In the genomic region with DNA sequence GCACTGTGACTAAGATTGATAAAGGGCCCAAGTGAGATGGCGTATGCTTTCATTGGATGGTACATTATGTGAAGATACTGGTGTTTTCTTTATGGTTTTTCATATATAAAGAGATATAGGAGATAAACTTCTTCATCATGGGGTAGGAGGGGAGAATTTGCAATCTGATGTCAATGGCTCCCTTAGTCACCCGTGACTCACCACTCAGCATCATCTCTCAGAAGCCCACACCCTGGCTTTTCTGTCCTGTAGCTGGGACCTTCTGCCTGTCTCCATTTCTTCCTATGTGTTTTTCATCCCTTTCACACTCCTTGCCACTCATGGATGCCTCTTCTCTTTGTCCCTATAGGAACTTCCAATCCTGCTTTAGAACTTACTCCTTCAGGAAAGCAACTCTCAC, we compare ENCODE assay signal across 1 cellular context.
TF ChIP-seq lines count a peak whose summit lies in the region.

No MANE protein-coding gene starts in this region.

TF ChIP-seq in SK-N-SH, 30 proteins besides CTCF, POLR2A, EP300 and RAD21 (continued from another document):
- TF ChIP-seq, protein P1, sequence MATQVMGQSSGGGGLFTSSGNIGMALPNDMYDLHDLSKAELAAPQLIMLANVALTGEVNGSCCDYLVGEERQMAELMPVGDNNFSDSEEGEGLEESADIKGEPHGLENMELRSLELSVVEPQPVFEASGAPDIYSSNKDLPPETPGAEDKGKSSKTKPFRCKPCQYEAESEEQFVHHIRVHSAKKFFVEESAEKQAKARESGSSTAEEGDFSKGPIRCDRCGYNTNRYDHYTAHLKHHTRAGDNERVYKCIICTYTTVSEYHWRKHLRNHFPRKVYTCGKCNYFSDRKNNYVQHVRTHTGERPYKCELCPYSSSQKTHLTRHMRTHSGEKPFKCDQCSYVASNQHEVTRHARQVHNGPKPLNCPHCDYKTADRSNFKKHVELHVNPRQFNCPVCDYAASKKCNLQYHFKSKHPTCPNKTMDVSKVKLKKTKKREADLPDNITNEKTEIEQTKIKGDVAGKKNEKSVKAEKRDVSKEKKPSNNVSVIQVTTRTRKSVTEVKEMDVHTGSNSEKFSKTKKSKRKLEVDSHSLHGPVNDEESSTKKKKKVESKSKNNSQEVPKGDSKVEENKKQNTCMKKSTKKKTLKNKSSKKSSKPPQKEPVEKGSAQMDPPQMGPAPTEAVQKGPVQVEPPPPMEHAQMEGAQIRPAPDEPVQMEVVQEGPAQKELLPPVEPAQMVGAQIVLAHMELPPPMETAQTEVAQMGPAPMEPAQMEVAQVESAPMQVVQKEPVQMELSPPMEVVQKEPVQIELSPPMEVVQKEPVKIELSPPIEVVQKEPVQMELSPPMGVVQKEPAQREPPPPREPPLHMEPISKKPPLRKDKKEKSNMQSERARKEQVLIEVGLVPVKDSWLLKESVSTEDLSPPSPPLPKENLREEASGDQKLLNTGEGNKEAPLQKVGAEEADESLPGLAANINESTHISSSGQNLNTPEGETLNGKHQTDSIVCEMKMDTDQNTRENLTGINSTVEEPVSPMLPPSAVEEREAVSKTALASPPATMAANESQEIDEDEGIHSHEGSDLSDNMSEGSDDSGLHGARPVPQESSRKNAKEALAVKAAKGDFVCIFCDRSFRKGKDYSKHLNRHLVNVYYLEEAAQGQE (IDR thresholded peaks at IDR 0.05; ENCODE audit: low read depth, low read length): no peak
- TF ChIP-seq RXRA (IDR thresholded peaks at IDR 0.05; ENCODE audit: borderline replicate concordance, low read depth): no peak
- TF ChIP-seq MXI1 (IDR thresholded peaks at IDR 0.05; ENCODE audit: low read depth, low read length): no peak
